ENCODE assay signal across 18 cellular contexts in genomic region chr1:53365405-53366063, GRCh38. TPM values are rescaled to one million over a fixed set of nuclear protein-coding genes. Genes with fewer than 3 reads are reported as not detected.
DNase-seq lines count a peak whose midpoint lies in the region; TF ChIP-seq lines count a peak whose summit lies in the region.
"Had no signal": no experiment of that assay in that cellular context is flagged by ENCODE, and none has a peak within 500 bp of the region (broad histone marks: within the 10 kb centered on the region; RNA-seq: fewer than 3 reads in every experiment).

No MANE protein-coding gene starts in this region.

- H3K27ac ChIP-seq in BLaER1 treated with 17β-estradiol and CSF1 and Interleukin-3, amounts not matched to agents 10 nM and 100 nM, result peak overlapping the region in 1 of 11 experiments; percentile 13; a peak in 1 of 22 replicates
- no peak overlapping the region for H3K27ac ChIP-seq in H9 (ENCODE audit: insufficient read length, low read depth, low read length)
- no peak overlapping the region for H3K27ac ChIP-seq in esophagus squamous epithelium
- H3K27ac ChIP-seq: body of pancreas, KMS-11, RWPE1 had no signal

- H3K9ac ChIP-seq in BLaER1 treated with 17β-estradiol and CSF1 and Interleukin-3, amounts not matched to agents 10 nM and 100 nM, result no peak overlapping the region
- no peak overlapping the region for H3K9ac ChIP-seq in H9 (ENCODE audit: extremely low read depth, insufficient read length, low read length)
- H3K9ac ChIP-seq: KMS-11 had no signal

- no peaks in the 10 kb centered on the region for H3K9me3 ChIP-seq in BLaER1 treated with 17β-estradiol and CSF1 and Interleukin-3, amounts not matched to agents 10 nM and 100 nM (replicated peaks in 1 of 11)
- H3K9me3 ChIP-seq in H9 (ENCODE audit: control insufficient read depth, low read depth, low read length), result no peaks in the 10 kb centered on the region
- H3K9me3 ChIP-seq in esophagus squamous epithelium, result no peaks in the 10 kb centered on the region
- H3K9me3 ChIP-seq: body of pancreas had no signal

- intact Hi-C loops in esophagus squamous epithelium (cut with DNase I), result no loop called here

- no peak overlapping the region for H4K5ac ChIP-seq in H9 (ENCODE audit: insufficient read length, low read depth, low read length)

- no peaks in the 10 kb centered on the region for H3K36me3 Mint-ChIP-seq in H9 (ENCODE audit: insufficient read depth in 1 of 3, low read depth in 3 of 3)
- no peaks in the 10 kb centered on the region for H3K36me3 Mint-ChIP-seq in osteocyte (ENCODE audit: unreplicated experiment)

- H3K4me2 ChIP-seq in BLaER1 treated with 17β-estradiol and CSF1 and Interleukin-3, amounts not matched to agents 10 nM and 100 nM, result peak overlapping the region; percentile 60 to 96 (median 88)
- H3K4me2 ChIP-seq in H9 (ENCODE audit: insufficient read depth, insufficient read length, low read length), result no peak overlapping the region
- H3K4me2 ChIP-seq: KMS-11 had no signal

- H3K79me1 ChIP-seq in H9 (ENCODE audit: insufficient read depth, low read depth, low read length, poor library complexity, severe bottlenecking), result no peaks in the 10 kb centered on the region

- H3K56ac ChIP-seq in H9 (ENCODE audit: insufficient read length, low read depth, low read length), result no peak overlapping the region

- no peak overlapping the region for H3K4ac ChIP-seq in H9 (ENCODE audit: low read depth, low read length)

- no peak overlapping the region for H2BK5ac ChIP-seq in H9 (ENCODE audit: insufficient read length, low read length)

- H2BK20ac ChIP-seq in H9 (ENCODE audit: low read depth, low read length, poor library complexity, severe bottlenecking), result no peak overlapping the region

- no peak overlapping the region for H3K4me3 ChIP-seq in BLaER1 treated with 17β-estradiol and CSF1 and Interleukin-3, amounts not matched to agents 10 nM and 100 nM
- no peak overlapping the region for H3K4me3 ChIP-seq in esophagus squamous epithelium
- H3K4me3 ChIP-seq: body of pancreas had no signal

- DNase-seq in H9, result peak; percentile 8
- peak; percentile 2 for DNase-seq in activated CD8-positive, alpha-beta memory T cell treated with anti-CD3 and anti-CD28 coated beads, Interleukin-2, amount 50 U/mL, for 4 hours
- peak; percentile 74 for DNase-seq in osteocyte (ENCODE audit: extremely low spot score, unreplicated experiment)
- no peak for DNase-seq in GM19238 (ENCODE audit: insufficient read length, low spot score)
- DNase-seq in esophagus squamous epithelium (lab: John Stamatoyannopoulos, UW), result no peak
- DNase-seq in H4 (ENCODE audit: low spot score), result no peak
- DNase-seq: activated gamma-delta T cell treated with Interleukin-2 at 50 U/mL for 16 hours; C1 segment of cervical spinal cord; HCEC 1CT; mammary epithelial cell; NCI-H1436 treated with DMSO at 0.1 percent for 48 hours; NCI-H526 treated with DMSO at 0.1 percent for 48 hours; stimulated activated CD4-positive, alpha-beta T cell treated with anti-CD3 and anti-CD28 coated beads, Interleukin-12 subunit alpha, Interleukin-12 subunit beta, amount 100 ng/mL, for 4 hours; T-helper 17 cell had no signal

- no peaks in the 10 kb centered on the region for H3K36me3 ChIP-seq in BLaER1 treated with 17β-estradiol and CSF1 and Interleukin-3, amounts not matched to agents 10 nM and 100 nM
- no peaks in the 10 kb centered on the region for H3K36me3 ChIP-seq in esophagus squamous epithelium

- H3K9me3 Mint-ChIP-seq in H9 (no peaks in the 10 kb centered on the region; a peak in 1 of 5 replicates), osteocyte (ENCODE audit: unreplicated experiment) (no peaks in the 10 kb centered on the region)

- H3K4me1 ChIP-seq in BLaER1 treated with 17β-estradiol and CSF1 and Interleukin-3, amounts not matched to agents 10 nM and 100 nM, result peaks cover 46 to 72% (median 66%) of the 10 kb centered on the region in 10 experiments
- H3K4me1 ChIP-seq in H9 (ENCODE audit: insufficient read depth, low read length) (no peaks in the 10 kb centered on the region), esophagus squamous epithelium (peaks cover 0 to 4% (median 0%) of the 10 kb centered on the region in 3 donors)
- H3K4me1 ChIP-seq: body of pancreas had no signal

- H3K27ac Mint-ChIP-seq in H9, result no peak overlapping the region
- no peak overlapping the region for H3K27ac Mint-ChIP-seq in osteocyte (ENCODE audit: unreplicated experiment)
- H3K27ac Mint-ChIP-seq: T-helper 17 cell had no signal

- H3K4me1 Mint-ChIP-seq in H9 (peaks cover 13 to 21% of the 10 kb centered on the region in 2 experiments), osteocyte (ENCODE audit: unreplicated experiment) (no peaks in the 10 kb centered on the region)

- WGBS in H9 (ENCODE audit: extremely low coverage, insufficient read length, low lambda C conversion rate), result no CpG with 5 or more reads among the region's 12 CpGs
- 70 to 78% methylated on average over 10 to 11 of the region's 12 CpGs for WGBS in esophagus squamous epithelium, 2 donors

- no peak overlapping the region for H2BK15ac ChIP-seq in H9 (ENCODE audit: low read depth, low read length)

- no peak overlapping the region for H4K91ac ChIP-seq in H9 (ENCODE audit: insufficient read length, low read depth, low read length)

- H2BK12ac ChIP-seq in H9 (ENCODE audit: insufficient read length, low read depth, low read length), result no peak overlapping the region

- no peak overlapping the region for H2AFZ ChIP-seq in H9 (ENCODE audit: low read length)

- H3K4me3 Mint-ChIP-seq in H9 (no peak overlapping the region), osteocyte (ENCODE audit: unreplicated experiment) (no peak overlapping the region)
- H3K4me3 Mint-ChIP-seq: T-helper 17 cell had no signal

- H2AK5ac ChIP-seq in H9 (ENCODE audit: insufficient read length, low read length), result no peak overlapping the region

- no peak overlapping the region for H3K18ac ChIP-seq in H9 (ENCODE audit: insufficient read length, low read depth, low read length)

- H2BK120ac ChIP-seq in H9 (ENCODE audit: low read depth, low read length, poor library complexity, severe bottlenecking), result no peak overlapping the region

- no peaks in the 10 kb centered on the region for H3K23me2 ChIP-seq in H9 (ENCODE audit: insufficient read length, low read depth, low read length, poor library complexity, severe bottlenecking)

- H3K14ac ChIP-seq in H9 (ENCODE audit: insufficient read depth, low read length), result no peak overlapping the region

- H3K27me3 ChIP-seq in BLaER1 treated with 17β-estradiol and CSF1 and Interleukin-3, amounts not matched to agents 10 nM and 100 nM, result no peaks in the 10 kb centered on the region
- H3K27me3 ChIP-seq in H9 (ENCODE audit: insufficient read depth, low read length) (no peaks in the 10 kb centered on the region), esophagus squamous epithelium (peaks cover 0 to 9% (median 0%) of the 10 kb centered on the region in 4 donors)
- H3K27me3 ChIP-seq: body of pancreas had no signal

- TF ChIP-seq CTCF in H9 (conservative IDR thresholded peaks at IDR 0.05) (no peak), osteocyte (IDR thresholded peaks at IDR 0.05) (no peak), esophagus squamous epithelium (IDR thresholded peaks at IDR 0.05) (no peak)

- no peak overlapping the region for H3K23ac ChIP-seq in H9 (ENCODE audit: insufficient read length, low read depth, low read length)

- TF ChIP-seq POLR2A in esophagus squamous epithelium (IDR thresholded peaks at IDR 0.05), result no peak

- H4K20me1 ChIP-seq in BLaER1 treated with 17β-estradiol and CSF1 and Interleukin-3, amounts not matched to agents 10 nM and 100 nM, result no peaks in the 10 kb centered on the region
- H4K20me1 ChIP-seq in H9 (ENCODE audit: control insufficient read depth, insufficient read depth, insufficient read length), result no peaks in the 10 kb centered on the region

- no peak overlapping the region for H4K8ac ChIP-seq in H9 (replicated peaks; ENCODE audit: insufficient read length, low read depth, low read length)

- H3K27me3 Mint-ChIP-seq in H9 (ENCODE audit: low read depth) (peaks cover 34% of the 10 kb centered on the region), osteocyte (ENCODE audit: unreplicated experiment) (peaks cover 16% of the 10 kb centered on the region)
- H3K27me3 Mint-ChIP-seq: T-helper 17 cell had no signal

- H3T11ph ChIP-seq in H9 (ENCODE audit: low read length), result no peak overlapping the region

- H3K79me2 ChIP-seq in H9 (ENCODE audit: insufficient read depth, low read length), result no peaks in the 10 kb centered on the region

RNA-seq across cellular contexts. Expression of gene LRP8, which starts 37.7 kb away (rescaled TPM):
- total RNA-seq in H9 (2021) (69.2 and 78.6 TPM in 2 replicates), osteocyte (4.4 and 6.3 TPM in 2 replicates), esophagus squamous epithelium (10 to 100 TPM; 15.3 to 39.6 (median 18.8) TPM)
- total RNA-seq in H4 (2014; rRNA removed; shearing (Covaris generic)), result 53.0 and 61.1 TPM in 2 replicates

Comparison
In these comparisons a context has a peak if more than half of its experiments do, and no peak if none do; other contexts are left out.
1. DNase-seq: peak in H9 (single experiment), activated CD8-positive, alpha-beta memory T cell treated with anti-CD3 and anti-CD28 coated beads, Interleukin-2, amount 50 U/mL, for 4 hours (single experiment) and osteocyte (single experiment); none in GM19238 (single experiment), esophagus squamous epithelium (single experiment) and H4 (single experiment).